Comparison of ENCODE assay signal across 11 cellular contexts in the genomic region with DNA sequence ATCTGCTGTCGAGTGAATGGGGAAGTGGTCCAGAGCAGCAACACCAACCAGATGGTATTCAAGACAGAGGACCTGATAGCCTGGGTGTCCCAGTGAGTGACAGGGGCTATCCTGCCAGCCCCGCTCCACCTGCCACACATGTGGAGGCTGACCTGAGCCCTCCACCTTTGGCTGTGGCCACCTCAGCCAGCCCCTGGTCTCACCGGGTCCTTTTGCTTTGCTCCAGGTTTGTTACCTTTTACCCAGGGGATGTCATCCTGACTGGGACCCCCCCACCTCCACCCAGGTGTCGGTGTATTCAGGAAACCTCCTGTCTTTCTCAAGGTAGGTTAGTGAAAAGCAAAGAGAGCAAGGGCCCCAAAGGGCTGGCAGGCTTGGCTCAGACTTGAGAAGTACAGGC. TPM values are rescaled to one million over a fixed set of nuclear protein-coding genes. Genes with fewer than 3 reads are reported as not detected.
DNase-seq lines count a peak whose midpoint lies in the region; ATAC-seq and TF ChIP-seq lines count a peak whose summit lies in the region.
"Not testable (repeated sequence)": the region's sequence is repeated elsewhere in the genome, so short reads cannot be mapped to it uniquely, and the experiment has no call there.
"Had no signal": no experiment of that assay in that cellular context is flagged by ENCODE, and none has a peak within 500 bp of the region (broad histone marks: within the 10 kb centered on the region; RNA-seq: fewer than 3 reads in every experiment).

No MANE protein-coding gene starts in this region.

- not testable (repeated sequence) for H4K20me1 ChIP-seq in osteoblast (ENCODE audit: insufficient read depth, low read length)

- not testable (repeated sequence) for H3K4me1 ChIP-seq in endodermal cell (ENCODE audit: control insufficient read depth, insufficient read depth, low read length); osteoblast (ENCODE audit: insufficient read depth, low read length)

- WGBS in endodermal cell (ENCODE audit: insufficient coverage in 1 of 2, insufficient read length in 1 of 2), 2 experiments, result 82 to 94% methylated on average over 4 of the region's 4 CpGs

- not testable (repeated sequence) for H3K27me3 ChIP-seq in H7 (ENCODE audit: control insufficient read depth, insufficient read depth, low read length); endodermal cell (ENCODE audit: control insufficient read depth, insufficient read depth, low read length, poor library complexity, severe bottlenecking); osteoblast (ENCODE audit: insufficient read depth, low read length)

- DNase-seq in H7 (peak; percentile 2), dedifferentiated amniotic fluid mesenchymal stem cell (ENCODE audit: extremely low spot score) (peak; percentile 11), endodermal cell (peak; percentile 23), left ventricle myocardium superior (peak; percentile 15), mesenteric fat pad (ENCODE audit: low spot score) (peak; percentile 68), osteoblast (ENCODE audit: insufficient read length, low spot score, missing footprints) (peak; percentile 22)

- intact Hi-C loops in left ventricle myocardium superior (cut with micrococcal nuclease), result not testable (repeated sequence)

- H2AFZ ChIP-seq in osteoblast (ENCODE audit: low read length), result not testable (repeated sequence)

- not testable (repeated sequence) for H3K9me3 ChIP-seq in endodermal cell (ENCODE audit: control insufficient read depth, low read length); osteoblast (ENCODE audit: low read depth, low read length)

- H3K9me3 Mint-ChIP-seq in activated naive CD4-positive, alpha-beta T cell treated with anti-CD3 and anti-CD28 coated beads, Interleukin-2, amount 50 U/mL, for 24 hours; endodermal cell: not testable (repeated sequence)

- not testable (repeated sequence) for H3K36me3 ChIP-seq in H7 (replicated peaks; ENCODE audit: control insufficient read depth, insufficient read depth, low read length); endodermal cell (ENCODE audit: control insufficient read depth, insufficient read depth, low read length); osteoblast (ENCODE audit: insufficient read depth, low read length)

- not testable (repeated sequence) for TF ChIP-seq CTCF in endodermal cell (conservative IDR thresholded peaks at IDR 0.05); osteoblast (IDR thresholded peaks at IDR 0.05; ENCODE audit: extremely low read depth, low read depth, low read length)

- not testable (repeated sequence) for H3K4me3 Mint-ChIP-seq in activated naive CD4-positive, alpha-beta T cell treated with anti-CD3 and anti-CD28 coated beads, Interleukin-2, amount 50 U/mL, for 24 hours; endodermal cell

- not testable (repeated sequence) for H3K27ac ChIP-seq in endodermal cell (ENCODE audit: low read depth, low read length); osteoblast (ENCODE audit: low read depth, low read length)

- H3K9ac ChIP-seq in endodermal cell (ENCODE audit: extremely low read depth, low read length, poor library complexity, severe bottlenecking), result not testable (repeated sequence)

- not testable (repeated sequence) for H3K79me2 ChIP-seq in osteoblast (ENCODE audit: insufficient read depth, low read length)

- not testable (repeated sequence) for ATAC-seq in left ventricle myocardium superior

- H3K4me2 ChIP-seq in osteoblast (ENCODE audit: insufficient read depth, low read length), result not testable (repeated sequence)

- not testable (repeated sequence) for H3K4me1 Mint-ChIP-seq in activated naive CD4-positive, alpha-beta T cell treated with anti-CD3 and anti-CD28 coated beads, Interleukin-2, amount 50 U/mL, for 24 hours; endodermal cell

- peak overlapping the region; percentile 23 for H3K27ac Mint-ChIP-seq in activated naive CD4-positive, alpha-beta T cell treated with anti-CD3 and anti-CD28 coated beads, Interleukin-2, amount 50 U/mL, for 24 hours
- not testable (repeated sequence) for H3K27ac Mint-ChIP-seq in endodermal cell

- not testable (repeated sequence) for H3K4me3 ChIP-seq in H7 (ENCODE audit: insufficient read depth, low read depth, low read length); endodermal cell (ENCODE audit: low read length); osteoblast (ENCODE audit: insufficient read depth, low read length)

- not testable (repeated sequence) for H3K27me3 Mint-ChIP-seq in activated naive CD4-positive, alpha-beta T cell treated with anti-CD3 and anti-CD28 coated beads, Interleukin-2, amount 50 U/mL, for 24 hours; endodermal cell (ENCODE audit: insufficient read depth)

- H3K36me3 Mint-ChIP-seq in activated naive CD4-positive, alpha-beta T cell treated with anti-CD3 and anti-CD28 coated beads, Interleukin-2, amount 50 U/mL, for 24 hours; endodermal cell (ENCODE audit: low read depth): not testable (repeated sequence)

RNA-seq across cellular contexts. Expression of gene GPAT2, which starts 13.6 kb away (rescaled TPM):
- 0.14 and 0.44 TPM in 2 replicates for total RNA-seq in H7 (2014; rRNA removed; shearing (Covaris generic))
- total RNA-seq in endodermal cell (under 1 TPM in 1 of 2 donors, not detected in 1; 0.33 TPM), left ventricle myocardium superior (5.5 TPM), mesenteric fat pad (9.0 TPM), osteoblast (2.2 and 9.4 TPM in 2 replicates)
- not detected for polyA plus RNA-seq in endodermal cell (2013, experiment 1 of 2)
- 0.21 TPM for polyA plus RNA-seq in endodermal cell (2013, experiment 2 of 2)
- total RNA-seq: A172, Caco-2, Calu3 had no signal
- polyA plus RNA-seq: A549 had no signal

RNA-seq across cellular contexts. Expression of gene ANKRD36C, which starts 29.5 kb away (rescaled TPM):
- 2.4 and 4.8 TPM in 2 replicates for total RNA-seq in H7 (2014; rRNA removed; shearing (Covaris generic))
- 10 to 100 TPM; 21.1 to 32.2 TPM for total RNA-seq in endodermal cell
- polyA plus RNA-seq in endodermal cell (2013, experiment 1 of 2), result 14.0 TPM
- 11.8 TPM for polyA plus RNA-seq in endodermal cell (2013, experiment 2 of 2)
- total RNA-seq in left ventricle myocardium superior, result 6.8 TPM
- 23.6 TPM for total RNA-seq in mesenteric fat pad
- 42.7 and 53.6 TPM in 2 replicates for total RNA-seq in osteoblast

Comparison
In these comparisons a context has a peak if more than half of its experiments do, and no peak if none do; other contexts are left out.
1. DNase-seq: peak in every context shown above with its lines; median percentile 68 in mesenteric fat pad; 23 in endodermal cell; 22 in osteoblast; 15 in left ventricle myocardium superior; 11 in dedifferentiated amniotic fluid mesenchymal stem cell; 2 in H7.